Comparison of ENCODE assay signal across 8 cellular contexts in the genomic region with DNA sequence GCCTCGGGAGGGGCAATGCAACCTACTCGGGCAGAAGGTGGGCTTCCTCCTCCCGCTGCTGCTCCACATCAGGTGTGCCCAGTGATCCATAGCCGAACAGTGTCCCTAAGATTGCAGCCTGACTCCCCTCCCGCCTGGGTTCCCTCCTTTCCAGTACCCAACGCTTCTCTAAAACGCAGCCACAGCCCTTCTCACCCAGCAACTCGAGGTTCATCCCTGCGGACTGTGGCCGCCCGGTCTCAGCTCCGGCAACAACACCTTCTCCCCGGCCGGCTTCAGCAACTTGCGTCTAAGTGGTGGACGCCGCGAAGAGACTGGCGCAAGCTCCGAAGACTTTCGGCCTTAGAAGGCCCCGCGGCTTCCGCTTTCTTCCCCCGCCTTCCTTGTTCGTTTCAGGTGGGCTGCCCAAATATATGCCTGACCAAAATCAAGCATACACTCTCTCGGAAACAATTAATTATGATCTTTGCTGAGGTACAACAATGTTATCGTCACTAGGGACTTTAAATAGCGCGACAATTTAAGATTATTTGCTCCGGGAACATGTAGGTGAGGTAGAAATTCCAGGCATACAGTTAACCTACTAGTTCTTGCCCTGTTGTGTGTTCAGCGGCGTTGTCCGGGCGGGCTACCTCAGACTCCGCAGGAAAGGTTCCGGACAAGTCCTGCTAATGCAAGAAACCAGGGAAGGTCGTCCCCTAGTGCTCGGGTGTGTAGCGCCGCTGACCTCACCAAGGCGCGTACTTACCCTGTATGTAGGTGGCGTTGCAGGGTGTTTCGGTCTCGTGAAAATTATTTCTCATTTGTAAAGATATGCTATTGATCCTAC. TPM values are rescaled to one million over a fixed set of nuclear protein-coding genes. Genes with fewer than 3 reads are reported as not detected.
DNase-seq lines count a peak whose midpoint lies in the region; TF ChIP-seq lines count a peak whose summit lies in the region.

A gene with protein sequence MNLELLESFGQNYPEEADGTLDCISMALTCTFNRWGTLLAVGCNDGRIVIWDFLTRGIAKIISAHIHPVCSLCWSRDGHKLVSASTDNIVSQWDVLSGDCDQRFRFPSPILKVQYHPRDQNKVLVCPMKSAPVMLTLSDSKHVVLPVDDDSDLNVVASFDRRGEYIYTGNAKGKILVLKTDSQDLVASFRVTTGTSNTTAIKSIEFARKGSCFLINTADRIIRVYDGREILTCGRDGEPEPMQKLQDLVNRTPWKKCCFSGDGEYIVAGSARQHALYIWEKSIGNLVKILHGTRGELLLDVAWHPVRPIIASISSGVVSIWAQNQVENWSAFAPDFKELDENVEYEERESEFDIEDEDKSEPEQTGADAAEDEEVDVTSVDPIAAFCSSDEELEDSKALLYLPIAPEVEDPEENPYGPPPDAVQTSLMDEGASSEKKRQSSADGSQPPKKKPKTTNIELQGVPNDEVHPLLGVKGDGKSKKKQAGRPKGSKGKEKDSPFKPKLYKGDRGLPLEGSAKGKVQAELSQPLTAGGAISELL (minus strand): TSS at position 319 of the 829 bp plus-strand sequence. CDS start 105 bp downstream, at position 214.

- H3K27me3 ChIP-seq in GM06990 (replicated peaks; ENCODE audit: control insufficient read depth, insufficient read depth, low read length): no peaks in the 10 kb centered on the region
- no peaks in the 10 kb centered on the region for H3K27me3 ChIP-seq in testis

- no peaks in the 10 kb centered on the region for H3K9me3 ChIP-seq in SK-N-MC (ENCODE audit: low read depth, low read length)
- H3K9me3 ChIP-seq in testis: no peaks in the 10 kb centered on the region

- H3K36me3 ChIP-seq in GM06990 (ENCODE audit: control insufficient read depth, insufficient read depth, low read length) (peaks cover 2% of the 10 kb centered on the region; the same call in 1 of the 2 replicates), SK-N-MC (ENCODE audit: insufficient read depth, low read length) (peaks cover 8% of the 10 kb centered on the region; the same call in 1 of the 2 replicates), testis (ENCODE audit: low read depth, missing control alignments) (no peaks in the 10 kb centered on the region)

- WGBS in testis, 2 donors: 0 to 1% methylated on average over 46 of the region's 46 CpGs

- H3K4me1 ChIP-seq in testis: peaks cover 13% of the 10 kb centered on the region

- peak within 1 kb of the TSS; percentile 98 for H3K9ac ChIP-seq in SK-N-MC (ENCODE audit: insufficient read length)

- DNase-seq in GM06990 (ENCODE audit: extremely low read depth, insufficient read length) (peak; percentile 95), HFF-Myc (ENCODE audit: extremely low read depth, low read depth) (peak; percentile 94), NAMALWA (ENCODE audit: low spot score) (peak; percentile 97), SK-N-MC (ENCODE audit: low read depth, low spot score) (peak; percentile 94), globus pallidus (ENCODE audit: low spot score) (peak; percentile 96), occipital lobe (lab: John Stamatoyannopoulos, UW) (peak; percentile 90), testis (peak; percentile 97)
- peak; percentile 95 for DNase-seq in activated naive CD4-positive, alpha-beta T cell treated with anti-CD3 and anti-CD28 coated beads, Interleukin-2, amount 50 U/mL, for 16 hours

- H3K27ac ChIP-seq in SK-N-MC (peak within 1 kb of the TSS; percentile 96), testis (peak within 1 kb of the TSS; percentile 93 to 98)

- no peak for TF ChIP-seq POLR2A in testis (IDR thresholded peaks at IDR 0.05)

- H3K4me3 ChIP-seq in GM06990 (replicated peaks; ENCODE audit: low read depth, low read length) (peak within 1 kb of the TSS; percentile 100), HFF-Myc (replicated peaks; ENCODE audit: low read depth, low read length) (peak within 1 kb of the TSS; percentile 98), SK-N-MC (peak within 1 kb of the TSS; percentile 96), testis (peak within 1 kb of the TSS; percentile 84 to 98)

- intact Hi-C loops in testis (cut with DNase I; ENCODE audit: low total_unique reads): loop anchor here (5.0 kb wide), 1 partner anchor 90 kb away; the partner anchor contains the start of gene DSTYK

- TF ChIP-seq CTCF in GM06990 (IDR thresholded peaks at IDR 0.05; ENCODE audit: insufficient read depth, low read length, poor library complexity, severe bottlenecking) (peak; percentile 91), HFF-Myc (IDR thresholded peaks at IDR 0.05; ENCODE audit: low read depth, low read length, missing control alignments) (peak; percentile 78), testis (IDR thresholded peaks at IDR 0.05) (peak; percentile 45 to 69 (median 57))

RNA-seq across cellular contexts. Expression of the gene that starts here (rescaled TPM):
- total RNA-seq in occipital lobe (32.1 TPM), testis (10 to 100 TPM; 19.1 to 20.3 TPM)
- 11.7 TPM for polyA plus RNA-seq in testis (ENCODE audit: insufficient read depth, low read depth, low replicate concordance)

Comparison
In these comparisons a context has a peak if more than half of its experiments do, and no peak if none do; other contexts are left out.
1. Peak in every context shown above with its lines: DNase-seq, H3K4me3 ChIP-seq and H3K27ac ChIP-seq.